In the genomic region with DNA sequence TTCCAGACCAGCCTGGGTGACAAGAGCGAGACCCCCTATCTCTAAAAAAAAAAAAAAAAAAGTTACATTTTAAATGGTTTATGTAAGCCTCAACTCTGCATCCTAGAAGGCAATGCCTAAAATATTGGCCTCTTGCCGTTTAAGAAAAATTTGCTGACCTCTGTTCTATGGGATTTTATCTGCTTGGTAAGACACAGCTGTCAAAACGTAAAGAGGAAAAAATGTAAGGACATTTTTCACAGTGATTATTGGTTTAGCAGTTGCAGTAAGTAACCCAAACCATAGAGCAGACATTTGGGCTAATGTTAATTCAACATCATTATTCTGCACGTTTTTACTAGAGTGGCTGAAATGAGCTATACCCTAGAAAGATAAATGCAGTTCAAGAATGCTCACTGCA, we compare ENCODE assay signal across 19 cellular contexts.
"Had no signal": no experiment of that assay in that cellular context is flagged by ENCODE, and none has a peak within 500 bp of the region (broad histone marks: within the 10 kb centered on the region; RNA-seq: fewer than 3 reads in every experiment).

No MANE protein-coding gene starts in this region.

- H3K4me3 Mint-ChIP-seq: activated CD4-positive, alpha-beta T cell treated with anti-CD3 and anti-CD28 coated beads, Interleukin-2, amount 10 ng/mL, durations not matched to agents 7 days and 5 days; activated CD8-positive, alpha-beta T cell treated with anti-CD3 and anti-CD28 coated beads, Interleukin-2, amount 10 ng/mL, durations not matched to agents 7 days and 5 days; activated naive CD8-positive, alpha-beta T cell; activated T-helper 1 cell treated with anti-CD3 and anti-CD28 coated beads, Interleukin-12 subunit alpha, Interleukin-12 subunit beta, Interleukin-2, Interleukin-4 antibody, amounts not matched to agents 30 ng/mL and 10 ng/mL and 1 ng/mL, durations not matched to agents 14 hours and 24 hours and 36 hours; central memory CD8-positive, alpha-beta T cell had no signal

- H3K9me3 ChIP-seq: adrenal gland, ascending aorta, left ventricle myocardium inferior, prostate gland, tibial artery had no signal

- ATAC-seq: activated CD8-positive, alpha-beta T cell treated with anti-CD3 and anti-CD28 coated beads, Interleukin-2, amount 10 ng/mL, durations not matched to agents 7 days and 5 days; stimulated activated naive CD8-positive, alpha-beta T cell treated with anti-CD3 and anti-CD28 coated beads, Interleukin-15, Interleukin-2, amounts not matched to agents 100 U/mL and 50 U/mL, for 24 hours had no signal

- H3K36me3 ChIP-seq: adrenal gland, ascending aorta, left ventricle myocardium inferior, prostate gland, tibial artery, WERI-Rb-1 had no signal

- H3K4me1 ChIP-seq: ascending aorta had no signal

- H3K27ac Mint-ChIP-seq: activated CD4-positive, alpha-beta T cell treated with anti-CD3 and anti-CD28 coated beads, Interleukin-2, amount 10 ng/mL, durations not matched to agents 7 days and 5 days; activated CD8-positive, alpha-beta T cell treated with anti-CD3 and anti-CD28 coated beads, Interleukin-2, amount 10 ng/mL, durations not matched to agents 7 days and 5 days; activated naive CD8-positive, alpha-beta T cell; activated T-helper 1 cell treated with anti-CD3 and anti-CD28 coated beads, Interleukin-12 subunit alpha, Interleukin-12 subunit beta, Interleukin-2, Interleukin-4 antibody, amounts not matched to agents 30 ng/mL and 10 ng/mL and 1 ng/mL, durations not matched to agents 14 hours and 24 hours and 36 hours had no signal

- H3K27ac ChIP-seq: adrenal gland, ascending aorta, left ventricle myocardium inferior, tibial artery, WERI-Rb-1 had no signal

- H3K4me3 ChIP-seq: adrenal gland, ascending aorta, left ventricle myocardium inferior, prostate gland, tibial artery had no signal

- H3K9me3 Mint-ChIP-seq: activated CD4-positive, alpha-beta T cell treated with anti-CD3 and anti-CD28 coated beads, Interleukin-2, amount 10 ng/mL, durations not matched to agents 7 days and 5 days; activated T-helper 1 cell treated with anti-CD3 and anti-CD28 coated beads, Interleukin-12 subunit alpha, Interleukin-12 subunit beta, Interleukin-2, Interleukin-4 antibody, amounts not matched to agents 30 ng/mL and 10 ng/mL and 1 ng/mL, durations not matched to agents 14 hours and 24 hours and 36 hours; central memory CD8-positive, alpha-beta T cell had no signal

- FAIRE-seq: colon had no signal

- DNase-seq: activated CD4-positive, alpha-beta T cell treated with anti-CD3 and anti-CD28 coated beads, Interleukin-2, amount 10 ng/mL, durations not matched to agents 7 days and 5 days; activated CD4-positive, CD25-positive, alpha-beta regulatory T cell treated with anti-CD3 and anti-CD28 coated beads, Interleukin-2, amount 50 U/mL, for 72 hours; activated CD8-positive, alpha-beta T cell treated with anti-CD3 and anti-CD28 coated beads, Interleukin-2, amount 10 ng/mL, durations not matched to agents 7 days and 5 days; adrenal gland; effector memory CD4-positive, alpha-beta T cell; foreskin melanocyte; kidney glomerular epithelial cell; left ventricle myocardium inferior; stimulated activated CD4-positive, alpha-beta T cell treated with anti-CD3 and anti-CD28 coated beads, Interleukin-4, amount 100 ng/mL, for 24 hours; stimulated activated naive CD8-positive, alpha-beta T cell treated with anti-CD3 and anti-CD28 coated beads, Interleukin-15, Interleukin-2, amounts not matched to agents 100 U/mL and 50 U/mL, for 24 hours; substantia nigra; tibial artery; WERI-Rb-1 had no signal
